Comparison of ENCODE assay signal across 18 cellular contexts in genomic region chr1:22291926-22292788, GRCh38.
DNase-seq lines count a peak whose midpoint lies in the region; ATAC-seq, FAIRE-seq and TF ChIP-seq lines count a peak whose summit lies in the region.
"Had no signal": no experiment of that assay in that cellular context is flagged by ENCODE, and none has a peak within 500 bp of the region (broad histone marks: within the 10 kb centered on the region; RNA-seq: fewer than 3 reads in every experiment).

No MANE protein-coding gene starts in this region.

- H3K9me3 ChIP-seq in adrenal gland (replicated peaks in 1 of 3), result no peaks in the 10 kb centered on the region
- H3K9me3 ChIP-seq in HepG2 (ENCODE audit: low read length), result no peaks in the 10 kb centered on the region
- no peaks in the 10 kb centered on the region for H3K9me3 ChIP-seq in small intestine (ENCODE audit: control insufficient read depth, low read depth)

- no peak overlapping the region for H3K27ac Mint-ChIP-seq in HFFc6
- H3K27ac Mint-ChIP-seq: activated CD4-positive, alpha-beta T cell treated with anti-CD3 and anti-CD28 coated beads for 36 hours; activated T-helper 1 cell treated with anti-CD3 and anti-CD28 coated beads, Interleukin-12 subunit alpha, Interleukin-12 subunit beta, Interleukin-2, Interleukin-4 antibody, amounts not matched to agents 30 ng/mL and 10 ng/mL and 1 ng/mL, durations not matched to agents 14 hours and 24 hours and 36 hours; stimulated activated naive B cell treated with anti-CD40 and anti-IgM and Interleukin-4, amounts not matched to agents 10 μg/mL and 1 μg/mL and 100 μg/mL, for 72 hours had no signal

- TF ChIP-seq EP300 in HepG2 (IDR thresholded peaks at IDR 0.05; ENCODE audit: low read depth in 2 of 2, low read length in 2 of 2) (no peak), HepG2 (CRISPR knock-in tag; IDR thresholded peaks at IDR 0.05; ENCODE audit: borderline replicate concordance) (no peak)

- DNase-seq in NCI-H1092 treated with DMSO at 0.1 percent for 48 hours (lab: John Stamatoyannopoulos, UW), result peak; percentile 31
- DNase-seq in NCI-H1092 (lab: John Stamatoyannopoulos, UW), result no peak
- DNase-seq in adrenal gland, result peak; percentile 30 to 85 (median 68)
- DNase-seq in HepG2 (ENCODE audit: low spot score), result no peak
- DNase-seq in small intestine, result peak; percentile 47
- no peak for DNase-seq in HFFc6
- DNase-seq in NCI-H1436 (lab: John Stamatoyannopoulos, UW), result no peak
- DNase-seq in SW 1271 (lab: John Stamatoyannopoulos, UW), result no peak
- DNase-seq: activated CD4-positive, alpha-beta T cell treated with anti-CD3 and anti-CD28 coated beads for 36 hours; activated naive CD4-positive, alpha-beta T cell treated with anti-CD3 and anti-CD28 coated beads, Interleukin-2, amount 50 U/mL, for 16 hours; H9; heart left ventricle; NCI-H1694 treated with DMSO at 0.1 percent for 48 hours; NCI-H748 treated with DMSO at 0.1 percent for 48 hours; stimulated activated naive B cell treated with anti-CD40 and anti-IgM and Interleukin-4, amounts not matched to agents 10 μg/mL and 1 μg/mL and 100 μg/mL, for 72 hours had no signal

- POLR2A ChIA-PET in HepG2 (lab: Yijun Ruan, JAX), result no interaction called here

- 23 to 40% (median 35%) methylated on average over 10 to 17 of the region's 17 CpGs for whole genome bisulfite sequencing in adrenal gland, 4 donors
- WGBS in HepG2 (ENCODE audit: low lambda C conversion rate), result under 1% methylated on average over 14 of the region's 17 CpGs
- 16 to 41% (median 32%) methylated on average over 17 of the region's 17 CpGs for WGBS in small intestine, 3 donors

- H3K79me2 ChIP-seq in HepG2 (ENCODE audit: insufficient read depth, low read length), result no peaks in the 10 kb centered on the region

- peak; percentile 59; the same call in 2 of the 3 replicates for ATAC-seq in HepG2
- ATAC-seq: activated CD4-positive, alpha-beta T cell treated with anti-CD3 and anti-CD28 coated beads for 36 hours; heart left ventricle; stimulated activated naive B cell treated with anti-CD40 and anti-IgM and Interleukin-4, amounts not matched to agents 10 μg/mL and 1 μg/mL and 100 μg/mL, for 72 hours had no signal

- H3K4me2 ChIP-seq in HepG2 (ENCODE audit: low read depth, low read length), result 0 out of 2 replicates have a peak overlapping the region, but pooled peaks have one; percentile 7
- H3K4me2 ChIP-seq: smooth muscle cell had no signal

- peaks cover 20% of the 10 kb centered on the region for H3K4me1 Mint-ChIP-seq in HFFc6 (ENCODE audit: low read depth)
- H3K4me1 Mint-ChIP-seq: stimulated activated naive B cell treated with anti-CD40 and anti-IgM and Interleukin-4, amounts not matched to agents 10 μg/mL and 1 μg/mL and 100 μg/mL, for 72 hours had no signal

- TF ChIP-seq CTCF in adrenal gland (IDR thresholded peaks at IDR 0.05), result no peak
- TF ChIP-seq CTCF in HepG2 (CRISPR knock-in tag; IDR thresholded peaks at IDR 0.05), result no peak
- TF ChIP-seq CTCF in HFFc6 (IDR thresholded peaks at IDR 0.05), result no peak

- H3K9me3 Mint-ChIP-seq in HFFc6, result no peaks in the 10 kb centered on the region
- H3K9me3 Mint-ChIP-seq: activated T-helper 1 cell treated with anti-CD3 and anti-CD28 coated beads, Interleukin-12 subunit alpha, Interleukin-12 subunit beta, Interleukin-2, Interleukin-4 antibody, amounts not matched to agents 30 ng/mL and 10 ng/mL and 1 ng/mL, durations not matched to agents 14 hours and 24 hours and 36 hours had no signal

- H3K4me3 ChIP-seq in adrenal gland (no peak overlapping the region), HepG2 (replicated peaks in 1 of 3; ENCODE audit: insufficient read depth in 1 of 3, low read depth in 2 of 3, low read length in 3 of 3) (no peak overlapping the region), small intestine (ENCODE audit: low read depth in 1 of 2, low read length in 2 of 2) (no peak overlapping the region)
- H3K4me3 ChIP-seq: heart left ventricle, smooth muscle cell had no signal

- BruUV-seq in HepG2 (replicated peaks; lab: Mats Ljungman, UMichigan), result no TSS peak

- H3K4me1 ChIP-seq in adrenal gland (replicated peaks in 1 of 2) (peaks cover 35 to 41% of the 10 kb centered on the region in 2 donors), HepG2 (ENCODE audit: insufficient read depth, low read length) (peaks cover 19% of the 10 kb centered on the region), small intestine (ENCODE audit: control insufficient read depth in 2 of 2, insufficient read depth in 1 of 2, low read depth in 1 of 2, low read length in 1 of 2) (no peaks in the 10 kb centered on the region)
- H3K4me1 ChIP-seq: heart left ventricle had no signal

- in situ Hi-C loops in HepG2 (cut with HindIII; ENCODE audit: extremely low pct_ligation_motif_present, low pct_unique_long_range_greater_than_20kb), result no loop called here

- TF ChIP-seq POLR2A in adrenal gland (IDR thresholded peaks at IDR 0.05) (peak in 1 of 2 donors; percentile 70), HepG2 (IDR thresholded peaks at IDR 0.05; ENCODE audit: insufficient read depth in 1 of 2, low read depth in 2 of 2, low read length in 2 of 2) (no peak)

- no peak overlapping the region for H3K4me3 Mint-ChIP-seq in HFFc6
- H3K4me3 Mint-ChIP-seq: activated CD4-positive, alpha-beta T cell treated with anti-CD3 and anti-CD28 coated beads for 36 hours; activated T-helper 1 cell treated with anti-CD3 and anti-CD28 coated beads, Interleukin-12 subunit alpha, Interleukin-12 subunit beta, Interleukin-2, Interleukin-4 antibody, amounts not matched to agents 30 ng/mL and 10 ng/mL and 1 ng/mL, durations not matched to agents 14 hours and 24 hours and 36 hours; H9; stimulated activated naive B cell treated with anti-CD40 and anti-IgM and Interleukin-4, amounts not matched to agents 10 μg/mL and 1 μg/mL and 100 μg/mL, for 72 hours had no signal

- H4K20me1 ChIP-seq in HepG2 (ENCODE audit: insufficient read depth, low read length), result no peaks in the 10 kb centered on the region

- H3K36me3 ChIP-seq in adrenal gland (replicated peaks in 1 of 2) (no peaks in the 10 kb centered on the region), HepG2 (replicated peaks in 1 of 2; ENCODE audit: control insufficient read depth in 1 of 2, insufficient read depth in 2 of 2, low read length in 2 of 2) (no peaks in the 10 kb centered on the region), small intestine (ENCODE audit: control insufficient read depth in 2 of 2, insufficient read depth in 2 of 2, low read length in 2 of 2) (no peaks in the 10 kb centered on the region)
- H3K36me3 ChIP-seq: heart left ventricle had no signal

- intact Hi-C loops in adrenal gland (cut with DNase I), result no loop called here
- intact Hi-C loops in HepG2 (cut with micrococcal nuclease; ENCODE audit: unreplicated experiment), result no loop called here

- peak overlapping the region; percentile 43 to 87 (median 85) for H3K27ac ChIP-seq in adrenal gland
- H3K27ac ChIP-seq in HepG2 (ENCODE audit: extremely low read length, insufficient read depth, low read length), result no peak overlapping the region
- H3K27ac ChIP-seq in small intestine (ENCODE audit: low read depth in 1 of 2, low read length in 1 of 2), result no peak overlapping the region
- H3K27ac ChIP-seq: 22Rv1, heart left ventricle had no signal

- H2AFZ ChIP-seq in HepG2 (ENCODE audit: low read length), result no peak overlapping the region

- no peaks in the 10 kb centered on the region for H3K36me3 Mint-ChIP-seq in HFFc6 (ENCODE audit: low read depth)
- H3K36me3 Mint-ChIP-seq: stimulated activated naive B cell treated with anti-CD40 and anti-IgM and Interleukin-4, amounts not matched to agents 10 μg/mL and 1 μg/mL and 100 μg/mL, for 72 hours had no signal

- H3K9ac ChIP-seq in HepG2 (ENCODE audit: insufficient read depth, low read depth, low read length), result no peak overlapping the region

- FAIRE-seq in HepG2 (lab: Jason Lieb, UNC) (no peak), small intestine (lab: Jason Lieb, UNC) (no peak)

- no peak for TF ChIP-seq RAD21 in HepG2 (CRISPR knock-in tag; IDR thresholded peaks at IDR 0.05)

- CTCF ChIA-PET in HepG2 (lab: Yijun Ruan, JAX; ENCODE audit: low intra/inter-chr PET ratio, low total read pairs), result no interaction called here

- H3K27me3 ChIP-seq in adrenal gland, result no peaks in the 10 kb centered on the region
- peaks cover 5 to 31% of the 10 kb centered on the region in 2 experiments for H3K27me3 ChIP-seq in HepG2 (ENCODE audit: control insufficient read depth in 1 of 2, insufficient read depth in 2 of 2, low read length in 2 of 2)
- peaks cover 0 to 10% of the 10 kb centered on the region in 2 donors for H3K27me3 ChIP-seq in small intestine (ENCODE audit: control insufficient read depth in 2 of 2, insufficient read depth in 2 of 2, low read length in 2 of 2)

- peaks cover 26% of the 10 kb centered on the region for H3K27me3 Mint-ChIP-seq in HFFc6 (ENCODE audit: insufficient read depth)

TF ChIP-seq in HepG2, 621 proteins besides CTCF, POLR2A, EP300 and RAD21 (continues in another document):
- TF ChIP-seq TIGD3 (CRISPR knock-in tag; IDR thresholded peaks at IDR 0.05; ENCODE audit: borderline replicate concordance) (no peak), ZNF768 (CRISPR knock-in tag; IDR thresholded peaks at IDR 0.05) (peak; percentile 51; the same call in 1 of the 2 replicates)

Comparison
In these comparisons a context has a peak if more than half of its experiments do, and no peak if none do; other contexts are left out.
1. DNase-seq: peak in NCI-H1092 treated with DMSO at 0.1 percent for 48 hours (single experiment), adrenal gland (7 of 7) and small intestine (single experiment); none in NCI-H1092 (single experiment), HepG2 (single experiment), HFFc6 (single experiment), NCI-H1436 (single experiment) and SW 1271 (0 of 2).
2. H3K27ac ChIP-seq: peak in adrenal gland (5 of 5); none in HepG2 (single experiment) and small intestine (0 of 2).